ENCODE assay signal across 11 cellular contexts in the genomic region with DNA sequence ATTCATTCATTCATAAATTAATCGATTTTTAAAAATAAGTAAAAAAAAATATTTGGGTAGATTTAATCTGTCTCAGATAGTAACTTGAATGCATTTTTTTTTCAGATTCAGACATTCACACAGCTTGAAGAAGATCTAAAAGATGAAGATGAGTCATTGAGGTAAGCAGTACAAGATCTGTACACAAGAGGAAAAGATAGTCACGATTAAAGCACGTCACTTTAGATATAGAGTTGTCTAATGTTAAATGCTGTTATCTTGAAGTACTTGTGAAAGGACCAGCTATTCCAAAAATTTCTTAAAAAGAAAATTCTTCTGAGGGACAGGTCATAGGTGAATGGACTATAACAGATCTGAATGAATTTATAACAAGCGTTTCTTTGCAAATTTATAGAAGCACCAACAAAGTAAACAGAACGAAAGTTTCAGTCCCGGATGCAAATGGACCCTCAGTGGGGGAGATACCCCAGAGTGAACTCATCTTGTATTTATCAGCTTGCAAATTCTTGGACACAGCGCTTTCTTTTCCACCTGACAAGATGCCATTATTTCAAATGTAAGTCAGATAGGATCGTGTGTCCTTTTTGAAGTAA. TPM values are rescaled to one million over a fixed set of nuclear protein-coding genes. Genes with fewer than 3 reads are reported as not detected.
DNase-seq lines count a peak whose midpoint lies in the region; ATAC-seq and TF ChIP-seq lines count a peak whose summit lies in the region.
"Had no signal": no experiment of that assay in that cellular context is flagged by ENCODE, and none has a peak within 500 bp of the region (broad histone marks: within the 10 kb centered on the region; RNA-seq: fewer than 3 reads in every experiment).

No MANE protein-coding gene starts in this region.

- H3K4me1 Mint-ChIP-seq in activated naive CD4-positive, alpha-beta T cell treated with anti-CD3 and anti-CD28 coated beads, Interleukin-2, amount 50 U/mL, for 24 hours: peaks cover 34% of the 10 kb centered on the region
- no peaks in the 10 kb centered on the region for H3K4me1 Mint-ChIP-seq in CD14-positive monocyte

- H3K36me3 Mint-ChIP-seq in activated naive CD4-positive, alpha-beta T cell treated with anti-CD3 and anti-CD28 coated beads, Interleukin-2, amount 50 U/mL, for 24 hours: peaks cover 7% of the 10 kb centered on the region
- peaks cover 58 to 93% of the 10 kb centered on the region in 2 donors for H3K36me3 Mint-ChIP-seq in CD14-positive monocyte

- intact Hi-C loops in CD14-positive monocyte (cut with micrococcal nuclease): no loop called here

- H3K4me1 ChIP-seq in foreskin keratinocyte: peaks cover 13% of the 10 kb centered on the region

- H3K4me3 ChIP-seq in WI38 (ENCODE audit: low read depth, low read length): peak overlapping the region; percentile 13; the same call in 1 of the 2 replicates
- H3K4me3 ChIP-seq: skin epidermis had no signal

- peak overlapping the region; percentile 39 for H3K27ac ChIP-seq in foreskin keratinocyte

- peak overlapping the region; percentile 93 for H3K27ac Mint-ChIP-seq in activated naive CD4-positive, alpha-beta T cell treated with anti-CD3 and anti-CD28 coated beads, Interleukin-2, amount 50 U/mL, for 24 hours
- peak overlapping the region in 2 of 7 donors; percentile 2 to 6 for H3K27ac Mint-ChIP-seq in CD14-positive monocyte

- TF ChIP-seq CTCF in WI38 (IDR thresholded peaks at IDR 0.05; ENCODE audit: low read depth, low read length) (no peak), foreskin keratinocyte (conservative IDR thresholded peaks at IDR 0.05) (no peak), CD14-positive monocyte (IDR thresholded peaks at IDR 0.05) (no peak)

- H3K27me3 ChIP-seq in foreskin keratinocyte: no peaks in the 10 kb centered on the region

- peak overlapping the region; percentile 76 for H3K4me3 Mint-ChIP-seq in activated naive CD4-positive, alpha-beta T cell treated with anti-CD3 and anti-CD28 coated beads, Interleukin-2, amount 50 U/mL, for 24 hours
- H3K4me3 Mint-ChIP-seq in CD14-positive monocyte: no peak overlapping the region

- no peaks in the 10 kb centered on the region for H3K9me3 Mint-ChIP-seq in activated naive CD4-positive, alpha-beta T cell treated with anti-CD3 and anti-CD28 coated beads, Interleukin-2, amount 50 U/mL, for 24 hours
- H3K9me3 Mint-ChIP-seq in CD14-positive monocyte: no peaks in the 10 kb centered on the region

- ATAC-seq in foreskin keratinocyte (peak; percentile 28), HG03039 (IDR thresholded peaks at IDR 0.05; ENCODE audit: unreplicated experiment) (no peak)

- no peak for DNase-seq in activated naive CD4-positive, alpha-beta T cell treated with anti-CD3 and anti-CD28 coated beads, Interleukin-2, amount 50 U/mL, for 16 hours
- DNase-seq in foreskin keratinocyte: peak in 1 of 2 donors; percentile 40
- no peak for DNase-seq in GDM1 (lab: John Stamatoyannopoulos, UW)
- DNase-seq in NCI-H748 treated with DMSO at 0.1 percent for 48 hours (lab: John Stamatoyannopoulos, UW): no peak
- DNase-seq in CD14-positive monocyte (ENCODE audit: low spot score): no peak
- DNase-seq: activated gamma-delta T cell, NCI-H187 had no signal

- no peaks in the 10 kb centered on the region for H3K27me3 Mint-ChIP-seq in activated naive CD4-positive, alpha-beta T cell treated with anti-CD3 and anti-CD28 coated beads, Interleukin-2, amount 50 U/mL, for 24 hours
- no peaks in the 10 kb centered on the region for H3K27me3 Mint-ChIP-seq in CD14-positive monocyte (ENCODE audit: low read depth in 3 of 3)

RNA-seq across cellular contexts. Expression of a gene that starts 31.2 kb away (rescaled TPM):
- total RNA-seq in foreskin keratinocyte: 34.6 and 35.3 TPM in 2 replicates
- 6.9 and 8.6 TPM in 2 replicates for polyA plus RNA-seq in foreskin keratinocyte
- 10 to 100 TPM; 16.3 to 27.6 TPM for polyA plus RNA-seq in CD14-positive monocyte
